In genomic region chr2:145119225-145119624, GRCh38 we compare ENCODE assay signal across 18 cellular contexts.
DNase-seq lines count a peak whose midpoint lies in the region; ATAC-seq and TF ChIP-seq lines count a peak whose summit lies in the region.
"Had no signal": no experiment of that assay in that cellular context is flagged by ENCODE, and none has a peak within 500 bp of the region (broad histone marks: within the 10 kb centered on the region; RNA-seq: fewer than 3 reads in every experiment).

No MANE protein-coding gene starts in this region.

- H3K4me1 ChIP-seq in Peyer's patch = no peaks in the 10 kb centered on the region
- H3K4me1 ChIP-seq: uterus had no signal

- H3K27me3 ChIP-seq in Peyer's patch = no peaks in the 10 kb centered on the region
- H3K27me3 ChIP-seq: uterus had no signal

- no peak for TF ChIP-seq CTCF in GM12865 (IDR thresholded peaks at IDR 0.05; ENCODE audit: insufficient read depth, low read depth, low read length, missing control alignments)
- TF ChIP-seq CTCF in Peyer's patch (IDR thresholded peaks at IDR 0.05) = no peak

- no peak overlapping the region for H3K27ac ChIP-seq in Peyer's patch
- H3K27ac ChIP-seq: epithelial cell of prostate, uterus had no signal

- no peak for TF ChIP-seq POLR2A in Peyer's patch (IDR thresholded peaks at IDR 0.05)

- H3K4me3 ChIP-seq in GM12865 (ENCODE audit: low read depth, low read length) (no peak overlapping the region), Peyer's patch (no peak overlapping the region)
- H3K4me3 ChIP-seq: uterus had no signal

- no peaks in the 10 kb centered on the region for H3K36me3 ChIP-seq in Peyer's patch
- H3K36me3 ChIP-seq: uterus had no signal

- no peaks in the 10 kb centered on the region for H3K9me3 ChIP-seq in Peyer's patch
- H3K9me3 ChIP-seq: uterus had no signal

- ATAC-seq in GM19395 (IDR thresholded peaks at IDR 0.05; ENCODE audit: unreplicated experiment) = peak; percentile 70
- ATAC-seq in HG02870 (IDR thresholded peaks at IDR 0.05; ENCODE audit: unreplicated experiment) = peak; percentile 79
- peak; percentile 66 for ATAC-seq in HG03520 (IDR thresholded peaks at IDR 0.05; ENCODE audit: unreplicated experiment)

- DNase-seq in GM12865 (ENCODE audit: low read depth) = peak; percentile 0
- DNase-seq in T-helper 9 cell = no peak
- DNase-seq in activated naive CD4-positive, alpha-beta T cell treated with Interleukin-2 at 50 U/mL for 16 hours = no peak
- DNase-seq in Peyer's patch = no peak
- no peak for DNase-seq in dedifferentiated amniotic fluid mesenchymal stem cell (ENCODE audit: extremely low spot score)
- DNase-seq: activated CD4-positive, alpha-beta T cell treated with anti-CD3 and anti-CD28 coated beads, Interleukin-2, amount 50 U/mL, for 1 hour; glutamatergic neuron; GOT3; NCI-H1048; NK-92 treated with Interleukin-12 subunit alpha and Interleukin-12 subunit beta, amount 100 ng/mL, for 24 hours; Right ventricle myocardium superior; stimulated activated CD4-positive, alpha-beta T cell treated with anti-CD3 and anti-CD28 coated beads, Interleukin-4, amount 100 ng/mL, for 24 hours; T1000; uterus had no signal
